23 cellular contexts compared by ENCODE assay signal in the genomic region with DNA sequence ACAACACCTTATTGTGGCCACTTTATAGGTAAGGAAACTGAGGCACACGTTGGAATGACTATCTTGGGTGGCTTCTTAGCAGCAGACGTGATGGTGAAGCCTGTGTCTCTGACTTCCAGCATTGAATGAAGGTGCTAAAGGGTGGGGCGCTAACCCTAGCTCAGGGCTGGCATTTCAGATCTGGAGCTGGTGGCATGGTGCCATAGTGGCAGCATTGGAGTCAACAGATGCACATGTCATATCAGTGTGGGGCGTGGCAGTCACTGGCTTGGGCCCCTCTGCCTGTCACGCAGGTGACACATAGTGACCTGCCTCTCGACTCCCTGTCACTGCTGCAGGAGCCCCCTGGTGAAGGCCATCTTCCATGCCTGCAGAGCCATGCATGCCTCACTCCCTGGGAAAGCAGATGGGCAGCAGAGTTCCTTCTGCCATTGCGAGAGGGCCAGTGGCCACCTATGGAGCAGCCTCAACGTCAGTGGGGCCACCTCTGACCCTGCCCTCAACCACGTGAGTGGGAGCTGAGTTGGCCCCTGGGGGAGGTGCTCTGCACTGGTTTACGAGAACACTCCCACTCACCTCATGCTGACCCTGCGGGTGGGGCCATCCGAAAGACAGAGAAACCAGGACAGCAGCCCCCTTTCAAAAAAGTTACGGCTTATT. TPM values are rescaled to one million over a fixed set of nuclear protein-coding genes. Genes with fewer than 3 reads are reported as not detected.
DNase-seq lines count a peak whose midpoint lies in the region; ATAC-seq, FAIRE-seq and TF ChIP-seq lines count a peak whose summit lies in the region.
"Had no signal": no experiment of that assay in that cellular context is flagged by ENCODE, and none has a peak within 500 bp of the region (broad histone marks: within the 10 kb centered on the region; RNA-seq: fewer than 3 reads in every experiment).

No MANE protein-coding gene starts in this region.

- H2AFZ ChIP-seq in K562 (ENCODE audit: low read depth, low read length), result no peak overlapping the region
- H2AFZ ChIP-seq: GM23338 had no signal

- peaks cover 0 to 10% of the 10 kb centered on the region in 2 experiments; a peak in 3 of 5 replicates for H3K4me1 ChIP-seq in K562 (replicated peaks in 1 of 2; ENCODE audit: control insufficient read depth in 2 of 2, insufficient read depth in 2 of 2, low read length in 2 of 2)
- H3K4me1 ChIP-seq in left ventricle myocardium inferior, result peaks cover 63% of the 10 kb centered on the region
- H3K4me1 ChIP-seq in psoas muscle, result peaks cover 45% of the 10 kb centered on the region
- H3K4me1 ChIP-seq: A549; BLaER1 treated with 17β-estradiol and CSF1 and Interleukin-3, amounts not matched to agents 10 nM and 100 nM had no signal

- WGBS in K562 (ENCODE audit: insufficient coverage, low coverage, missing lambda C conversion rate), result 67% methylated on average over 10 of the region's 13 CpGs
- WGBS in psoas muscle, 3 donors, result 59 to 79% (median 63%) methylated on average over 13 of the region's 13 CpGs

- H3K4me3 Mint-ChIP-seq in glutamatergic neuron (ENCODE audit: unreplicated experiment), result no peak overlapping the region
- H3K4me3 Mint-ChIP-seq in WTC11, result no peak overlapping the region
- H3K4me3 Mint-ChIP-seq: CD8-positive, alpha-beta memory T cell; GM23338 had no signal

- in situ Hi-C loops in K562 (cut with MboI), result no loop called here

- H3K36me3 ChIP-seq in K562 (ENCODE audit: control insufficient read depth, insufficient read depth, low read length) (peaks cover 85% of the 10 kb centered on the region), left ventricle myocardium inferior (peaks cover 71% of the 10 kb centered on the region), psoas muscle (ENCODE audit: insufficient read depth in 1 of 2, low read depth in 1 of 2) (peaks cover 0 to 85% of the 10 kb centered on the region in 2 donors)

- no peaks in the 10 kb centered on the region for H3K79me2 ChIP-seq in K562 (ENCODE audit: control insufficient read depth, insufficient read depth, low read length)

- no peak overlapping the region for H3K27ac ChIP-seq in K562 (ENCODE audit: extremely low read depth, low read depth, low read length)
- H3K27ac ChIP-seq in left ventricle myocardium inferior (replicated peaks), result peak overlapping the region; percentile 82
- peak overlapping the region; percentile 78 for H3K27ac ChIP-seq in psoas muscle
- H3K27ac ChIP-seq: A549; BLaER1 treated with 17β-estradiol and CSF1 and Interleukin-3, amounts not matched to agents 10 nM and 100 nM; KMS-11 had no signal

- no peaks in the 10 kb centered on the region for H4K20me1 ChIP-seq in K562 (replicated peaks; ENCODE audit: control insufficient read depth, insufficient read depth, low read length)

- H3K9ac ChIP-seq in K562 (ENCODE audit: insufficient read depth in 1 of 2, low read depth in 2 of 2, low read length in 2 of 2), result peak overlapping the region in 1 of 2 experiments; percentile 64; a peak in 2 of 4 replicates
- H3K9ac ChIP-seq: BLaER1 treated with 17β-estradiol and CSF1 and Interleukin-3, amounts not matched to agents 10 nM and 100 nM; KMS-11 had no signal

- peaks cover 16% of the 10 kb centered on the region for H3K27me3 Mint-ChIP-seq in glutamatergic neuron (ENCODE audit: unreplicated experiment)
- H3K27me3 Mint-ChIP-seq in WTC11 (ENCODE audit: low read depth), result no peaks in the 10 kb centered on the region
- H3K27me3 Mint-ChIP-seq: CD8-positive, alpha-beta memory T cell had no signal

- peak; percentile 38 for FAIRE-seq in GM12892 (lab: Jason Lieb, UNC)
- FAIRE-seq in K562 (lab: Jason Lieb, UNC), result no peak
- FAIRE-seq: A549, D721Med, GM18507 had no signal

- H3K4me1 Mint-ChIP-seq in glutamatergic neuron (ENCODE audit: low read depth, unreplicated experiment) (no peaks in the 10 kb centered on the region), WTC11 (no peaks in the 10 kb centered on the region)
- H3K4me1 Mint-ChIP-seq: GM23338 had no signal

- intact Hi-C loops in K562 (cut with micrococcal nuclease), result no loop called here
- intact Hi-C loops in left ventricle myocardium inferior (cut with micrococcal nuclease), result no loop called here
- intact Hi-C loops in psoas muscle (cut with DNase I), result loop anchor here in 1 of 2 donors (10.0 kb wide), 1 partner anchor 65 kb away; the partner anchor contains the start of gene SREBF2

- H3K27ac Mint-ChIP-seq in glutamatergic neuron (ENCODE audit: unreplicated experiment) (no peak overlapping the region), WTC11 (no peak overlapping the region)
- H3K27ac Mint-ChIP-seq: GM23338 had no signal

- no peak overlapping the region for H3K4me2 ChIP-seq in K562 (ENCODE audit: insufficient read depth, low read length)
- H3K4me2 ChIP-seq: A549; BLaER1 treated with 17β-estradiol and CSF1 and Interleukin-3, amounts not matched to agents 10 nM and 100 nM; GM23338; KMS-11 had no signal

- H3K9me3 ChIP-seq in K562 (replicated peaks; ENCODE audit: control insufficient read depth, insufficient read depth, low read depth, low read length) (no peaks in the 10 kb centered on the region), left ventricle myocardium inferior (replicated peaks) (no peaks in the 10 kb centered on the region), psoas muscle (no peaks in the 10 kb centered on the region)
- H3K9me3 ChIP-seq: A549; BLaER1 treated with 17β-estradiol and CSF1 and Interleukin-3, amounts not matched to agents 10 nM and 100 nM had no signal

- no peaks in the 10 kb centered on the region for H3K36me3 Mint-ChIP-seq in glutamatergic neuron (ENCODE audit: unreplicated experiment)
- H3K36me3 Mint-ChIP-seq in WTC11, result peaks cover 55% of the 10 kb centered on the region

- TF ChIP-seq POLR2A in GM12892 (IDR thresholded peaks at IDR 0.05; ENCODE audit: low read depth, low read length), result no peak
- no peak for TF ChIP-seq POLR2A in K562 (conservative IDR thresholded peaks at IDR 0.05)

- TF ChIP-seq CTCF in K562 (IDR thresholded peaks at IDR 0.05 in 2 of 3, conservative IDR thresholded peaks at IDR 0.05 in 1 of 3; ENCODE audit: insufficient read depth in 2 of 3, low read depth in 1 of 3, low read length in 3 of 3) (no peak), left ventricle myocardium inferior (IDR thresholded peaks at IDR 0.05; ENCODE audit: borderline replicate concordance) (no peak), psoas muscle (IDR thresholded peaks at IDR 0.05) (no peak), glutamatergic neuron (IDR thresholded peaks at IDR 0.05; ENCODE audit: partially characterized antibody, unreplicated experiment) (no peak), WTC11 (IDR thresholded peaks at IDR 0.05) (no peak)

- H3K27me3 ChIP-seq in K562 (ENCODE audit: control insufficient read depth in 2 of 2, insufficient read depth in 2 of 2, low read length in 2 of 2) (no peaks in the 10 kb centered on the region), left ventricle myocardium inferior (ENCODE audit: low read depth) (no peaks in the 10 kb centered on the region), psoas muscle (ENCODE audit: insufficient read depth in 3 of 3, low read length in 2 of 3) (no peaks in the 10 kb centered on the region)
- H3K27me3 ChIP-seq: BLaER1 treated with 17β-estradiol and CSF1 and Interleukin-3, amounts not matched to agents 10 nM and 100 nM had no signal

- H3K9me1 ChIP-seq in K562 (ENCODE audit: control insufficient read depth, insufficient read depth, low read length), result peaks cover 2% of the 10 kb centered on the region

- no TSS peak for BruUV-seq in K562 (replicated peaks; lab: Mats Ljungman, UMichigan)

- TF ChIP-seq EP300 in K562 (IDR thresholded peaks at IDR 0.05; ENCODE audit: low read length), result no peak

- peak; percentile 71 for ATAC-seq in K562
- peak in 3 of 4 donors; percentile 17 to 54 (median 53) for ATAC-seq in psoas muscle
- ATAC-seq in GM21737 (IDR thresholded peaks at IDR 0.05; ENCODE audit: unreplicated experiment), result no peak
- ATAC-seq in WTC11, result no peak
- no peak for ATAC-seq in left lobe of liver
- ATAC-seq: A549, GM23338, HCT116, PC-3 had no signal

- no peak for TF ChIP-seq RAD21 in K562 (CRISPR knock-in tag; conservative IDR thresholded peaks at IDR 0.05 in 1 of 2, IDR thresholded peaks at IDR 0.05 in 1 of 2)

- H3K9me3 Mint-ChIP-seq in glutamatergic neuron (ENCODE audit: unreplicated experiment), result peaks cover 11% of the 10 kb centered on the region
- no peaks in the 10 kb centered on the region for H3K9me3 Mint-ChIP-seq in WTC11
- H3K9me3 Mint-ChIP-seq: CD8-positive, alpha-beta memory T cell; GM23338 had no signal

- POLR2A ChIA-PET in K562 (lab: Yijun Ruan, JAX) (interaction anchor here (1.0 kb wide), 1 partner anchor 203 kb away, joined by 3 read pairs; no protein-coding TSS in a partner anchor), WTC11 (lab: Charles Lee) (no interaction called here)

- H3K4me3 ChIP-seq in K562, result no peak overlapping the region
- no peak overlapping the region for H3K4me3 ChIP-seq in left ventricle myocardium inferior
- H3K4me3 ChIP-seq in psoas muscle, result no peak overlapping the region
- H3K4me3 ChIP-seq: A549; BLaER1 treated with 17β-estradiol and CSF1 and Interleukin-3, amounts not matched to agents 10 nM and 100 nM; GM23338 had no signal

- no peak for DNase-seq in GM12892 (ENCODE audit: insufficient read length)
- DNase-seq in K562 (ENCODE audit: extremely low read depth in 1 of 4, low spot score in 3 of 4), result peak in 2 of 4 experiments; percentile 32 to 43
- DNase-seq in left ventricle myocardium inferior, result peak; percentile 53
- DNase-seq in psoas muscle, result peak in 1 of 2 donors; percentile 79
- DNase-seq in glutamatergic neuron, result no peak
- no peak for DNase-seq in WTC11 (ENCODE audit: low spot score)
- DNase-seq in left lobe of liver (ENCODE audit: low spot score), result no peak
- DNase-seq: CD8-positive, alpha-beta memory T cell; DMS79 treated with DMSO at 0.1 percent for 48 hours; NCI-H1436; NCI-H2029 treated with DMSO at 0.1 percent for 48 hours; NCI-H510A; NCI-H82; PC-3 had no signal

- CTCF ChIA-PET in K562 (lab: Yijun Ruan, JAX; ENCODE audit: low intra/inter-chr PET ratio) (no interaction called here), WTC11 (lab: Charles Lee) (interaction anchor here (0.9 to 1.5 kb wide), 2 partner anchors 41 to 203 kb away, joined by 4 read pairs; no protein-coding TSS in a partner anchor)

RNA-seq across cellular contexts. Expression of gene SHISA8, which starts 14.8 kb away (rescaled TPM):
- 0.93 TPM for polyA plus RNA-seq in GM12892 (2012; ENCODE audit: missing spikeins)
- total RNA-seq in K562 (2011; cell fraction: chromatin; rRNA removed; ENCODE audit: low replicate concordance), result 0.70 and 1.5 TPM in 2 replicates
- total RNA-seq in K562 (2011; cell fraction: nucleolus; rRNA removed), result 2.4 and 5.5 TPM in 2 replicates
- total RNA-seq in K562 (2011; cell fraction: nucleoplasm; rRNA removed), result 1.5 and 2.1 TPM in 2 replicates
- total RNA-seq in K562 (2014; rRNA removed) (1.1 and 1.4 TPM in 2 replicates), K562 (2014; rRNA removed; fragmentation: Illumina TruSeq; extraction: Trizol) (not detected in 2 replicates), K562 (2015; rRNA removed; fragmentation: Illumina TruSeq; extraction: Trizol) (not detected in 2 replicates), K562 (2021) (2.2 TPM in 2 replicates), left ventricle myocardium inferior (2.2 TPM), psoas muscle (under 1 TPM in 3 of 4 donors, not detected in 1; 0.15 to 0.26 (median 0.26) TPM), glutamatergic neuron (ENCODE audit: unreplicated experiment) (not detected), WTC11 (2021) (2.1 to 2.4 TPM (median 2.2 TPM) in 3 replicates), left lobe of liver (not detected)
- polyA plus RNA-seq in K562 (2011; rRNA removed) (0.08 and 0.15 TPM in 2 replicates), K562 (2014; fragmentation: Illumina TruSeq; extraction: Trizol) (not detected in 2 replicates), K562 (2014; fragmentation: Nextera tagmentation; extraction: Ambion mirVana) (under 1 TPM in 1 of 2 experiments, not detected in 1; 0.07 TPM), K562 (2014; rRNA removed) (0.50 and 3.3 TPM in 2 replicates), psoas muscle (not detected)
- 0.09 and 1.8 TPM in 2 replicates for polyA plus RNA-seq in K562 (2011; cell fraction: cytosol; rRNA removed)
- 2.7 and 8.7 TPM in 2 replicates for polyA plus RNA-seq in K562 (2011; cell fraction: nucleus; rRNA removed)
- polyA plus RNA-seq in K562 (2012), result 0.19 and 0.40 TPM in 2 replicates
- polyA minus RNA-seq in K562 (2011; rRNA and poly(A)+ RNA removed), result not detected in 2 replicates
- polyA minus RNA-seq in K562 (2011; cell fraction: cytosol; rRNA and poly(A)+ RNA removed), result not detected in 2 replicates
- 0.94 TPM in 1 of 2 replicates, not detected in the other for polyA minus RNA-seq in K562 (2011; cell fraction: nucleus; rRNA and poly(A)+ RNA removed)
- total RNA-seq: M059J, PC-3 had no signal
- polyA plus RNA-seq: CD8-positive, alpha-beta memory T cell; GM23338 had no signal

RNA-seq across cellular contexts. Expression of gene TNFRSF13C, which starts 26.5 kb away (rescaled TPM):
- 57.8 TPM for polyA plus RNA-seq in GM12892 (2012; ENCODE audit: missing spikeins)
- total RNA-seq in K562 (2011; cell fraction: chromatin; rRNA removed; ENCODE audit: low replicate concordance), result 5.1 and 11.0 TPM in 2 replicates
- total RNA-seq in K562 (2011; cell fraction: nucleolus; rRNA removed), result 5.2 and 5.8 TPM in 2 replicates
- 6.7 and 7.9 TPM in 2 replicates for total RNA-seq in K562 (2011; cell fraction: nucleoplasm; rRNA removed)
- total RNA-seq in K562 (2014; rRNA removed) (0.50 and 0.69 TPM in 2 replicates), K562 (2014; rRNA removed; fragmentation: Illumina TruSeq; extraction: Trizol) (0.44 and 0.48 TPM in 2 replicates), K562 (2015; rRNA removed; fragmentation: Illumina TruSeq; extraction: Trizol) (0.30 and 0.47 TPM in 2 replicates), K562 (2021) (1.5 and 1.9 TPM in 2 replicates), left ventricle myocardium inferior (0.55 TPM), psoas muscle (1 to 10 TPM in 1 of 4 donors, under 1 TPM in 3; 0.20 to 1.4 (median 0.38) TPM), glutamatergic neuron (ENCODE audit: unreplicated experiment) (0.37 TPM), WTC11 (2021) (2.8 to 3.6 TPM (median 2.8 TPM) in 3 replicates), left lobe of liver (0.10 TPM)
- polyA plus RNA-seq in K562 (2011; rRNA removed) (0.53 and 1.3 TPM in 2 replicates), K562 (2014; fragmentation: Illumina TruSeq; extraction: Trizol) (0.59 and 0.66 TPM in 2 replicates), K562 (2014; fragmentation: Nextera tagmentation; extraction: Ambion mirVana) (under 1 TPM; 0.08 to 0.13 TPM), K562 (2014; rRNA removed) (1.1 and 1.3 TPM in 2 replicates), psoas muscle (under 1 TPM in 2 of 3 donors, not detected in 1; 0.01 to 0.05 TPM)
- 0.79 and 0.86 TPM in 2 replicates for polyA plus RNA-seq in K562 (2011; cell fraction: cytosol; rRNA removed)
- polyA plus RNA-seq in K562 (2011; cell fraction: nucleus; rRNA removed), result 4.2 and 4.7 TPM in 2 replicates
- 0.68 and 1.4 TPM in 2 replicates for polyA plus RNA-seq in K562 (2012)
- polyA minus RNA-seq in K562 (2011; rRNA and poly(A)+ RNA removed), result 0.53 and 0.60 TPM in 2 replicates
- polyA minus RNA-seq in K562 (2011; cell fraction: cytosol; rRNA and poly(A)+ RNA removed), result 0.57 and 0.91 TPM in 2 replicates
- polyA minus RNA-seq in K562 (2011; cell fraction: nucleus; rRNA and poly(A)+ RNA removed), result 0.40 and 1.00 TPM in 2 replicates

RNA-seq across cellular contexts. Expression of gene CENPM, which starts 46.8 kb away (rescaled TPM):
- polyA plus RNA-seq in GM12892 (2012; ENCODE audit: missing spikeins), result 31.4 TPM
- total RNA-seq in K562 (2011; cell fraction: chromatin; rRNA removed; ENCODE audit: low replicate concordance), result 59.7 and 128 TPM in 2 replicates
- 89.4 and 117 TPM in 2 replicates for total RNA-seq in K562 (2011; cell fraction: nucleolus; rRNA removed)
- total RNA-seq in K562 (2011; cell fraction: nucleoplasm; rRNA removed), result 68.9 and 92.5 TPM in 2 replicates
- total RNA-seq in K562 (2014; rRNA removed) (67.7 and 77.1 TPM in 2 replicates), K562 (2014; rRNA removed; fragmentation: Illumina TruSeq; extraction: Trizol) (9.9 and 11.3 TPM in 2 replicates), K562 (2015; rRNA removed; fragmentation: Illumina TruSeq; extraction: Trizol) (32.3 and 33.8 TPM in 2 replicates), K562 (2021) (36.2 and 37.4 TPM in 2 replicates), left ventricle myocardium inferior (0.47 TPM), psoas muscle (1 to 10 TPM in 2 of 4 donors, under 1 TPM in 1, not detected in 1; 0.59 to 2.3 (median 1.5) TPM), glutamatergic neuron (ENCODE audit: unreplicated experiment) (3.4 TPM), WTC11 (2021) (40.3 to 43.7 TPM (median 41.7 TPM) in 3 replicates), left lobe of liver (not detected)
- polyA plus RNA-seq in K562 (2011; rRNA removed) (18.8 and 25.3 TPM in 2 replicates), K562 (2014; fragmentation: Illumina TruSeq; extraction: Trizol) (23.6 and 41.3 TPM in 2 replicates), K562 (2014; fragmentation: Nextera tagmentation; extraction: Ambion mirVana) (10 to 100 TPM; 19.3 to 36.7 TPM), K562 (2014; rRNA removed) (49.6 and 53.0 TPM in 2 replicates), psoas muscle (1 to 10 TPM in 2 of 3 donors, under 1 TPM in 1; 0.52 to 1.2 (median 1.1) TPM)
- polyA plus RNA-seq in K562 (2011; cell fraction: cytosol; rRNA removed), result 25.2 and 56.0 TPM in 2 replicates
- 59.7 and 86.8 TPM in 2 replicates for polyA plus RNA-seq in K562 (2011; cell fraction: nucleus; rRNA removed)
- polyA plus RNA-seq in K562 (2012), result 43.0 and 48.0 TPM in 2 replicates
- polyA minus RNA-seq in K562 (2011; rRNA and poly(A)+ RNA removed), result 16.4 and 23.1 TPM in 2 replicates
- polyA minus RNA-seq in K562 (2011; cell fraction: cytosol; rRNA and poly(A)+ RNA removed), result 13.0 and 23.0 TPM in 2 replicates
- polyA minus RNA-seq in K562 (2011; cell fraction: nucleus; rRNA and poly(A)+ RNA removed), result 37.2 and 46.0 TPM in 2 replicates

Comparison
In these comparisons a context has a peak if more than half of its experiments do, and no peak if none do; other contexts are left out.
1. ATAC-seq: peak in K562 (single experiment) and psoas muscle (3 of 4); none in GM21737 (single experiment), WTC11 (single experiment) and left lobe of liver (single experiment).